In the genomic region with DNA sequence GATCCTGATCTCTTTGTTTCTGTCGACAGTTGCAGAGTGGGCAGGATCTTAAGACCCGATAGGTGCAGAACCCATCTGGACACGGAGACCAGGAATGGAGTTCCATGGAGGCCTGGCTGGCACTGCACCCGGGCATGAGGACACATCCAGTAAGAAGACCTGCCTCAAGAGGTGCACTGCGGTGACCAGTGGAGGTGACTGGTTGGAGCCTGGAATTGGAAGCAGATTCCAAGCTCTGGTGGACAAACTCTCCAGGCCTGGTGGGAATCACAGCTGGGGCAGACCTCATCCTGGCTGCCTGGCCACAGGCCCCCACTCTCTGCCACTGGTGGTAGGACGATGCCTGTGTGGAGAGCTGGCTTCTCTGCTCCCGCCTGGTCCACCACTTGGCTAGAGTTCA, we compare ENCODE assay signal across 1 cellular context.
A peak's percentile ranks its signal among the peaks of the same experiment; 100 is the strongest.
TF ChIP-seq lines count a peak whose summit lies in the region.

No MANE protein-coding gene starts in this region.

TF ChIP-seq in HepG2, 621 proteins besides CTCF, POLR2A, EP300 and RAD21:
- TF ChIP-seq ZNF768 (CRISPR knock-in tag; IDR thresholded peaks at IDR 0.05) (peak; percentile 87; the same call in 1 of the 2 replicates), AHR (CRISPR knock-in tag; IDR thresholded peaks at IDR 0.05) (no peak)
